In the genomic region with DNA sequence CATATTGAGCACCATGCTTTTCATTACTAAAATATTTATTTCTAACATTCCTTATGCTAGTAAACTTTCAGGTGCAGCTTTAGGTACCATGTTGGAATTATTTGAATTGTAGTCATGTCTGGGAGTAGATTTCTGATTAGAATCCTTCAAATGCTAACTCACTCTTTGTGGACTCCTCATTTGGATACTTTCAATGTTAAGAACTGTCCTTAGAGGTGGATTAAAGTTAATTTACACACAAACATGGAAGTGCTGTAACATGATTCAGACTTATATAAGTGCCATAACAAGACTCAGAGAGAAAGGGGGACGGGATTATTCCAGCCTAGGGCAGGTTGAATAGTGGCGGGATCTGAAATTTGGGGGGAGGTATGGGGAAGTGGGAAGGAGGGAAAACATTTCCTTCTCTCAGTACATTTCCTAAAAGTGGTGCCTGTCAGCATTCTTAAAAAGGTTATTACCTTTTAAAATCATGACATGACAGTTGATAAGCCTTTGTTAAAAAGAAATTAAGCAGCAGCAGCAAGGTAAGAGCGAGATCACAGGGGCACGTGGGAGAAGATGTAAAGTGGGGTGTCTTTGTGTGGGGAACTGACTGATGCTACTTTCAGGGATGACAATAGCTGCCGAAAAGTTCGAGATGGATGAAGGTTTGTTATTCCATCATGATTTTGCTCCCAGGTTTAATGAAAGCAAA, we compare ENCODE assay signal across 10 cellular contexts. TPM values are rescaled to one million over a fixed set of nuclear protein-coding genes. Genes with fewer than 3 reads are reported as not detected.
DNase-seq lines count a peak whose midpoint lies in the region; ATAC-seq, FAIRE-seq and TF ChIP-seq lines count a peak whose summit lies in the region.
"Had no signal": no experiment of that assay in that cellular context is flagged by ENCODE, and none has a peak within 500 bp of the region (broad histone marks: within the 10 kb centered on the region; RNA-seq: fewer than 3 reads in every experiment).

No MANE protein-coding gene starts in this region.

- H3K23ac ChIP-seq in H1 (ENCODE audit: insufficient read length): no peak overlapping the region

- no peak overlapping the region for H2BK15ac ChIP-seq in H1 (ENCODE audit: low read length)

- no peak overlapping the region for H3K4ac ChIP-seq in H1 (replicated peaks; ENCODE audit: insufficient read length, low read depth, low read length)

- no peak for FAIRE-seq in H1 (lab: Jason Lieb, UNC)

- H4K8ac ChIP-seq in H1 (ENCODE audit: extremely low read depth, insufficient read depth, low read length): no peak overlapping the region

- H3K18ac ChIP-seq in H1 (ENCODE audit: extremely low read depth, low read length): peak overlapping the region; percentile 7; the same call in 1 of the 2 replicates

- H3K4me1 Mint-ChIP-seq in natural killer cell treated with Interleukin-12 subunit alpha and Interleukin-12 subunit beta and Interleukin-15 and Interleukin-18, amount 100 ng/mL, for 72 hours (ENCODE audit: low read depth in 2 of 2): peaks cover 0 to 6% of the 10 kb centered on the region in 2 donors
- H3K4me1 Mint-ChIP-seq in natural killer cell: peaks cover 4 to 6% of the 10 kb centered on the region in 2 donors
- peaks cover 51% of the 10 kb centered on the region for H3K4me1 Mint-ChIP-seq in stimulated activated naive CD8-positive, alpha-beta T cell treated with anti-CD3 and anti-CD28 coated beads, Interleukin-15, amount 100 ng/mL, for 72 hours

- peak overlapping the region; percentile 21; the same call in 1 of the 2 replicates for H2BK5ac ChIP-seq in H1 (ENCODE audit: low read depth, low read length)

- H3K36me3 ChIP-seq in OCI-LY7 (ENCODE audit: insufficient read depth, low read length) (no peaks in the 10 kb centered on the region), H1 (ENCODE audit: control insufficient read depth in 2 of 4, insufficient read depth in 4 of 4, low read length in 3 of 4) (no peaks in the 10 kb centered on the region)
- H3K36me3 ChIP-seq: SJSA1 had no signal

- H3K23me2 ChIP-seq in H1 (ENCODE audit: low read depth, low read length): no peaks in the 10 kb centered on the region

- peaks cover 6 to 8% of the 10 kb centered on the region in 2 donors for H3K27me3 Mint-ChIP-seq in natural killer cell treated with Interleukin-12 subunit alpha and Interleukin-12 subunit beta and Interleukin-15 and Interleukin-18, amount 100 ng/mL, for 72 hours
- H3K27me3 Mint-ChIP-seq in natural killer cell (ENCODE audit: low read depth in 2 of 2): peaks cover 7 to 8% of the 10 kb centered on the region in 2 donors
- peaks cover 23% of the 10 kb centered on the region for H3K27me3 Mint-ChIP-seq in stimulated activated naive CD8-positive, alpha-beta T cell treated with anti-CD3 and anti-CD28 coated beads, Interleukin-15, amount 100 ng/mL, for 72 hours

- H3K36me3 Mint-ChIP-seq in natural killer cell treated with Interleukin-12 subunit alpha and Interleukin-12 subunit beta and Interleukin-15 and Interleukin-18, amount 100 ng/mL, for 72 hours: no peaks in the 10 kb centered on the region
- H3K36me3 Mint-ChIP-seq in natural killer cell: no peaks in the 10 kb centered on the region

- H3K9me3 ChIP-seq in OCI-LY7 (ENCODE audit: low read length): no peaks in the 10 kb centered on the region
- H3K9me3 ChIP-seq in H1 (ENCODE audit: insufficient read depth in 2 of 2, low read depth in 1 of 2, low read length in 1 of 2): no peaks in the 10 kb centered on the region
- H3K9me3 ChIP-seq: SJSA1 had no signal

- H2BK12ac ChIP-seq in H1 (ENCODE audit: low read depth, low read length): peak overlapping the region; percentile 77; the same call in 1 of the 2 replicates

- H3K27ac Mint-ChIP-seq in natural killer cell treated with Interleukin-12 subunit alpha and Interleukin-12 subunit beta and Interleukin-15 and Interleukin-18, amount 100 ng/mL, for 72 hours: peak overlapping the region in 1 of 2 donors; percentile 78
- no peak overlapping the region for H3K27ac Mint-ChIP-seq in natural killer cell
- peak overlapping the region; percentile 99 to 100 for H3K27ac Mint-ChIP-seq in stimulated activated naive CD8-positive, alpha-beta T cell treated with anti-CD3 and anti-CD28 coated beads, Interleukin-15, amount 100 ng/mL, for 72 hours

- peaks cover 0 to 5% (median 2%) of the 10 kb centered on the region in 4 experiments; a peak in 1 of 7 replicates for H3K27me3 ChIP-seq in H1 (replicated peaks in 1 of 4; ENCODE audit: control insufficient read depth in 3 of 4, extremely low read depth in 1 of 4, insufficient read depth in 3 of 4, low read length in 3 of 4)
- H3K27me3 ChIP-seq: SJSA1 had no signal

- no peak overlapping the region for H4K5ac ChIP-seq in H1 (ENCODE audit: insufficient read length, low read depth, low read length)

- H3K14ac ChIP-seq in H1 (ENCODE audit: insufficient read length): no peak overlapping the region

- H2AK5ac ChIP-seq in H1 (ENCODE audit: low read depth, low read length): no peak overlapping the region

- no peak for TF ChIP-seq CTCF in natural killer cell (IDR thresholded peaks at IDR 0.05)
- no peak for TF ChIP-seq CTCF in OCI-LY7 (conservative IDR thresholded peaks at IDR 0.05; ENCODE audit: low read length)
- TF ChIP-seq CTCF in H1 (IDR thresholded peaks at IDR 0.05; ENCODE audit: control extremely low read depth in 1 of 3, insufficient read depth in 1 of 3, low read depth in 1 of 3, low read length in 3 of 3): no peak

- DNase-seq in natural killer cell treated with Interleukin-12 subunit alpha and Interleukin-12 subunit beta and Interleukin-15 and Interleukin-18, amount 100 ng/mL, for 72 hours (ENCODE audit: low spot score): no peak
- DNase-seq in natural killer cell: no peak
- DNase-seq in OCI-LY7 (ENCODE audit: low spot score): no peak
- DNase-seq in H1 (ENCODE audit: low read depth in 1 of 2, low spot score in 2 of 2): no peak
- no peak for DNase-seq in stimulated activated naive CD8-positive, alpha-beta T cell treated with anti-CD3 and anti-CD28 coated beads, Interleukin-15, amount 100 ng/mL, for 72 hours
- no peak for DNase-seq in hepatic stellate cell (ENCODE audit: low spot score)
- DNase-seq in NCI-H2107 treated with DMSO at 0.1 percent for 48 hours (lab: John Stamatoyannopoulos, UW; ENCODE audit: unreplicated experiment): no peak
- DNase-seq in sciatic nerve (ENCODE audit: low spot score): no peak

- CTCF ChIA-PET in OCI-LY7 (lab: Charles Lee; ENCODE audit: unreplicated experiment): no interaction called here
- CTCF ChIA-PET in H1 (lab: Charles Lee; ENCODE audit: partially characterized antibody): interaction anchor here (1.1 to 10.6 kb wide), 7 partner anchors 8 to 139 kb away, joined by 3 to 179 read pairs (median 27); no protein-coding TSS in a partner anchor

- no peaks in the 10 kb centered on the region for H3K79me1 ChIP-seq in H1 (ENCODE audit: low read depth, low read length)

- peak; percentile 22 to 47 for ATAC-seq in natural killer cell treated with Interleukin-12 subunit alpha and Interleukin-12 subunit beta and Interleukin-15 and Interleukin-18, amount 100 ng/mL, for 72 hours
- ATAC-seq in natural killer cell (no peak), sciatic nerve (no peak)
- ATAC-seq in stimulated activated naive CD8-positive, alpha-beta T cell treated with anti-CD3 and anti-CD28 coated beads, Interleukin-15, amount 100 ng/mL, for 72 hours: no peak

- no peaks in the 10 kb centered on the region for H3K9me3 Mint-ChIP-seq in natural killer cell treated with Interleukin-12 subunit alpha and Interleukin-12 subunit beta and Interleukin-15 and Interleukin-18, amount 100 ng/mL, for 72 hours
- no peaks in the 10 kb centered on the region for H3K9me3 Mint-ChIP-seq in natural killer cell
- no peaks in the 10 kb centered on the region for H3K9me3 Mint-ChIP-seq in stimulated activated naive CD8-positive, alpha-beta T cell treated with anti-CD3 and anti-CD28 coated beads, Interleukin-15, amount 100 ng/mL, for 72 hours
- H3K9me3 Mint-ChIP-seq: neural crest cell had no signal

- H3K27ac ChIP-seq in OCI-LY7 (ENCODE audit: low read depth, low read length, poor library complexity, severe bottlenecking) (peak overlapping the region; percentile 47), H1 (ENCODE audit: low read depth, low read length) (no peak overlapping the region)

- intact Hi-C loops in natural killer cell (cut with micrococcal nuclease) (no loop called here), OCI-LY7 (cut with micrococcal nuclease; ENCODE audit: unreplicated experiment) (no loop called here), sciatic nerve (cut with DNase I) (no loop called here)

- TF ChIP-seq POLR2A in H1 (IDR thresholded peaks at IDR 0.05; ENCODE audit: control extremely low read depth in 1 of 2, low read depth in 2 of 2, low read length in 2 of 2): no peak

- H2AFZ ChIP-seq in OCI-LY7 (ENCODE audit: low read length): no peak overlapping the region
- no peak overlapping the region for H2AFZ ChIP-seq in H1 (ENCODE audit: low read length)

- H2BK20ac ChIP-seq in H1 (ENCODE audit: low read length): no peak overlapping the region

- 54% methylated on average over 6 of the region's 6 CpGs; no CpG with 5 or more reads in 1 of the 2 experiments for WGBS in H1 (ENCODE audit: extremely low coverage in 1 of 2, insufficient coverage in 1 of 2, insufficient read length in 1 of 2, insufficient replicate concordance in 2 of 2, low coverage in 1 of 2, low lambda C conversion rate in 2 of 2, missing lambda C conversion rate in 1 of 2), 2 experiments

- no TSS peak for BruUV-seq in OCI-LY7 (replicated peaks; lab: Mats Ljungman, UMichigan)

- H3K4me2 ChIP-seq in OCI-LY7 (ENCODE audit: low read length) (no peak overlapping the region), H1 (ENCODE audit: insufficient read depth in 1 of 2, low read depth in 2 of 2, low read length in 2 of 2) (peak overlapping the region; percentile 41 to 42)

- H3K79me2 ChIP-seq in OCI-LY7 (ENCODE audit: insufficient read depth, low read depth, low read length) (no peaks in the 10 kb centered on the region), H1 (ENCODE audit: control insufficient read depth in 1 of 2, insufficient read depth in 2 of 2, low read length in 2 of 2) (no peaks in the 10 kb centered on the region)

- no peaks in the 10 kb centered on the region for H3K4me1 ChIP-seq in OCI-LY7 (ENCODE audit: insufficient read depth, low read length, poor library complexity, severe bottlenecking)
- H3K4me1 ChIP-seq in H1 (replicated peaks in 1 of 4; ENCODE audit: control insufficient read depth in 3 of 4, insufficient read depth in 4 of 4, low read length in 3 of 4): peaks cover 7 to 24% (median 18%) of the 10 kb centered on the region in 4 experiments

- H3K4me3 ChIP-seq in OCI-LY7 (ENCODE audit: low read depth, low read length, poor library complexity, severe bottlenecking) (no peak overlapping the region), H1 (ENCODE audit: extremely low read depth in 1 of 4, insufficient read depth in 2 of 4, low read depth in 3 of 4, low read length in 4 of 4) (peak overlapping the region in 1 of 4 experiments; percentile 33; a peak in 1 of 8 replicates)
- H3K4me3 ChIP-seq: SJSA1 had no signal

- H2BK120ac ChIP-seq in H1 (replicated peaks; ENCODE audit: low read depth, low read length): no peak overlapping the region

- POLR2A ChIA-PET in OCI-LY7 (lab: Charles Lee): interaction anchor here (0.7 to 1.3 kb wide), 2 partner anchors 39 to 51 kb away, joined by 3 read pairs; no protein-coding TSS in a partner anchor
- POLR2A ChIA-PET in H1 (lab: Charles Lee; ENCODE audit: partially characterized antibody): interaction anchor here (0.9 to 5.9 kb wide), 44 partner anchors 11 to 888 kb away, joined by 3 to 197 read pairs (median 5); a partner anchor contains a TSS

- H4K20me1 ChIP-seq in OCI-LY7 (ENCODE audit: insufficient read depth, low read length) (no peaks in the 10 kb centered on the region), H1 (replicated peaks in 1 of 2; ENCODE audit: control insufficient read depth in 1 of 2, insufficient read depth in 2 of 2, low read length in 2 of 2) (no peaks in the 10 kb centered on the region)

- H3K4me3 Mint-ChIP-seq in natural killer cell treated with Interleukin-12 subunit alpha and Interleukin-12 subunit beta and Interleukin-15 and Interleukin-18, amount 100 ng/mL, for 72 hours: no peak overlapping the region
- H3K4me3 Mint-ChIP-seq in natural killer cell: no peak overlapping the region
- H3K4me3 Mint-ChIP-seq in stimulated activated naive CD8-positive, alpha-beta T cell treated with anti-CD3 and anti-CD28 coated beads, Interleukin-15, amount 100 ng/mL, for 72 hours: no peak overlapping the region
- H3K4me3 Mint-ChIP-seq: neural crest cell had no signal

- TF ChIP-seq RAD21 in H1 (IDR thresholded peaks at IDR 0.05 in 1 of 2, conservative IDR thresholded peaks at IDR 0.05 in 1 of 2; ENCODE audit: low read depth in 2 of 2, low read length in 2 of 2): no peak

- TF ChIP-seq EP300 in H1 (IDR thresholded peaks at IDR 0.05; ENCODE audit: borderline replicate concordance in 1 of 2, low read depth in 2 of 2, low read length in 2 of 2): no peak

- H4K91ac ChIP-seq in H1 (replicated peaks; ENCODE audit: insufficient read length, low read length): peak overlapping the region; percentile 72

- no peaks in the 10 kb centered on the region for H3K9me2 ChIP-seq in OCI-LY7 (ENCODE audit: insufficient read depth, low read length)

- no peak overlapping the region for H3K9ac ChIP-seq in H1 (replicated peaks in 1 of 4; ENCODE audit: extremely low read depth in 1 of 4, low read depth in 3 of 4, low read length in 3 of 4)

- H3K56ac ChIP-seq in H1 (replicated peaks; ENCODE audit: insufficient read length, low read depth, low read length): no peak overlapping the region

RNA-seq across cellular contexts. Expression of a gene that starts 44.4 kb away (rescaled TPM):
- total RNA-seq in natural killer cell treated with Interleukin-12 subunit alpha and Interleukin-12 subunit beta and Interleukin-15 and Interleukin-18, amount 100 ng/mL, for 72 hours: 1 to 10 TPM in 1 of 2 donors, under 1 TPM in 1; 0.56 to 1.0 TPM
- total RNA-seq in natural killer cell (1 to 10 TPM in 1 of 3 donors, under 1 TPM in 2; 0.79 to 1.1 (median 0.82) TPM), OCI-LY7 (2022) (9.5 and 11.1 TPM in 2 replicates), sciatic nerve (7.7 TPM)
- 5.2 and 5.4 TPM in 2 replicates for total RNA-seq in OCI-LY7 (2014; rRNA removed; shearing (Covaris generic))
- 0.15 and 0.27 TPM in 2 replicates for total RNA-seq in H1 (2021; fragmentation: NEBNext Ultra II Directional; extraction: Animal tissue kit (Norgen Biotek cat#: 25700))
- polyA plus RNA-seq in H1 (2011; rRNA removed): 0.51 and 0.74 TPM in 2 replicates
- 0.28 TPM for polyA plus RNA-seq in H1 (2011; cell fraction: cytosol; rRNA removed)
- 0.43 TPM for polyA plus RNA-seq in H1 (2011; cell fraction: nucleus; rRNA removed)
- polyA plus RNA-seq in H1 (2012, experiment 1 of 2): 0.16 to 0.32 TPM (median 0.17 TPM) in 4 replicates
- 0.17 TPM for polyA plus RNA-seq in H1 (2012, experiment 2 of 2)
- 0.18 TPM for polyA plus RNA-seq in H1 (2013, experiment 1 of 2)
- 0.18 TPM for polyA plus RNA-seq in H1 (2013, experiment 2 of 2)
- 0.50 and 1.2 TPM in 2 replicates for polyA minus RNA-seq in H1 (2011; rRNA and poly(A)+ RNA removed)
- not detected for polyA minus RNA-seq in H1 (2011; cell fraction: cytosol; rRNA and poly(A)+ RNA removed)
- 2.4 TPM for polyA minus RNA-seq in H1 (2011; cell fraction: nucleus; rRNA and poly(A)+ RNA removed)

Comparison
In these comparisons a context has a peak if more than half of its experiments do, and no peak if none do; other contexts are left out.
1. ATAC-seq: peak in natural killer cell treated with Interleukin-12 subunit alpha and Interleukin-12 subunit beta and Interleukin-15 and Interleukin-18, amount 100 ng/mL, for 72 hours (2 of 2); none in natural killer cell (0 of 3), stimulated activated naive CD8-positive, alpha-beta T cell treated with anti-CD3 and anti-CD28 coated beads, Interleukin-15, amount 100 ng/mL, for 72 hours (single experiment) and sciatic nerve (single experiment).
2. H3K27ac Mint-ChIP-seq: peak in stimulated activated naive CD8-positive, alpha-beta T cell treated with anti-CD3 and anti-CD28 coated beads, Interleukin-15, amount 100 ng/mL, for 72 hours (2 of 2); none in natural killer cell (0 of 2).